Comparison of ENCODE assay signal across 1 cellular context in genomic region chr4:186840771-186841301, GRCh38.
TF ChIP-seq lines count a peak whose summit lies in the region.

No MANE protein-coding gene starts in this region.

TF ChIP-seq in GM23338, 12 proteins besides CTCF, POLR2A, EP300 and RAD21 (continued from another document):
- TF ChIP-seq ZNF462 (CRISPR knock-in tag; IDR thresholded peaks at IDR 0.05) (no peak), CREB1 (CRISPR knock-in tag; IDR thresholded peaks at IDR 0.05; ENCODE audit: low read depth) (no peak)
